ENCODE assay signal across 10 cellular contexts in genomic region chr13:59458908-59459579, GRCh38.
DNase-seq lines count a peak whose midpoint lies in the region; ATAC-seq, FAIRE-seq and TF ChIP-seq lines count a peak whose summit lies in the region.
"Had no signal": no experiment of that assay in that cellular context is flagged by ENCODE, and none has a peak within 500 bp of the region (broad histone marks: within the 10 kb centered on the region; RNA-seq: fewer than 3 reads in every experiment).

No MANE protein-coding gene starts in this region.

- H2BK120ac ChIP-seq in trophoblast cell (ENCODE audit: insufficient read depth, low read length, poor library complexity) = peak overlapping the region; percentile 59

- H3K36me3 ChIP-seq in OCI-LY3 (replicated peaks; ENCODE audit: low read depth, low read length) = no peaks in the 10 kb centered on the region
- no peaks in the 10 kb centered on the region for H3K36me3 ChIP-seq in trophoblast cell (ENCODE audit: control insufficient read depth in 1 of 2, insufficient read depth in 2 of 2, low read length in 2 of 2)
- H3K36me3 ChIP-seq: Peyer's patch had no signal

- no peaks in the 10 kb centered on the region for H4K20me1 ChIP-seq in OCI-LY3 (ENCODE audit: insufficient read depth, low read length)

- ATAC-seq in GM18858 (IDR thresholded peaks at IDR 0.05; ENCODE audit: unreplicated experiment) = no peak

- no peak overlapping the region for H3K23ac ChIP-seq in trophoblast cell (ENCODE audit: low read length)

- peak overlapping the region; percentile 34 for H2BK12ac ChIP-seq in trophoblast cell (ENCODE audit: low read length)

- DNase-seq in GM12891 (ENCODE audit: insufficient read length, low spot score) (no peak), fibroblast of mammary gland (ENCODE audit: low read depth) (peak; percentile 41), trophoblast cell (peak in 1 of 2 donors; percentile 43), DMS114 treated with DMSO at 0.1 percent for 48 hours (lab: John Stamatoyannopoulos, UW; ENCODE audit: unreplicated experiment) (no peak)
- no peak for DNase-seq in stimulated activated CD4-positive, alpha-beta T cell treated with anti-CD3 and anti-CD28 coated beads, Interleukin-2, amount 100 ng/mL, for 48 hours
- no peak for DNase-seq in activated CD8-positive, alpha-beta memory T cell treated with anti-CD3 and anti-CD28 coated beads, Interleukin-2, amount 50 U/mL, for 4 hours
- DNase-seq: naive B cell, Peyer's patch had no signal

- no peak overlapping the region for H2AFZ ChIP-seq in OCI-LY3 (ENCODE audit: low read depth, low read length)
- no peak overlapping the region for H2AFZ ChIP-seq in trophoblast cell (ENCODE audit: insufficient read depth, low read length, poor library complexity)

- FAIRE-seq in GM12891 (lab: Jason Lieb, UNC) = no peak

- H3K27me3 ChIP-seq in OCI-LY3 (ENCODE audit: low read depth, low read length) (peaks cover 31% of the 10 kb centered on the region), trophoblast cell (ENCODE audit: insufficient read depth, low read length) (no peaks in the 10 kb centered on the region)
- H3K27me3 ChIP-seq: Peyer's patch had no signal

- H3K4me1 ChIP-seq in OCI-LY3 (ENCODE audit: low read length) (peaks cover 14% of the 10 kb centered on the region), trophoblast cell (ENCODE audit: control insufficient read depth in 1 of 2, insufficient read depth in 2 of 2, low read length in 2 of 2) (peaks cover 0 to 8% of the 10 kb centered on the region in 2 experiments)
- H3K4me1 ChIP-seq: Peyer's patch had no signal

- H3K79me2 ChIP-seq in OCI-LY3 (ENCODE audit: low read length) = no peaks in the 10 kb centered on the region
- H3K79me2 ChIP-seq in trophoblast cell (ENCODE audit: control insufficient read depth, insufficient read depth, low read length, poor library complexity) = no peaks in the 10 kb centered on the region

- H3K9ac ChIP-seq in OCI-LY3 (ENCODE audit: low read length) (no peak overlapping the region), trophoblast cell (ENCODE audit: low read length) (no peak overlapping the region)

- H3K4me3 ChIP-seq in OCI-LY3 (ENCODE audit: low read length) (no peak overlapping the region), fibroblast of mammary gland (ENCODE audit: control insufficient read depth, low read depth, low read length) (no peak overlapping the region), trophoblast cell (ENCODE audit: low read depth, low read length) (no peak overlapping the region)
- H3K4me3 ChIP-seq: Peyer's patch had no signal

- no peak overlapping the region for H2AK5ac ChIP-seq in trophoblast cell (ENCODE audit: low read length)

- no peak for TF ChIP-seq CTCF in OCI-LY3 (IDR thresholded peaks at IDR 0.05; ENCODE audit: low read depth, low read length)
- no peak for TF ChIP-seq CTCF in fibroblast of mammary gland (conservative IDR thresholded peaks at IDR 0.05; ENCODE audit: control insufficient read depth, insufficient read depth, low read depth, low read length)

- peak overlapping the region; percentile 49 for H3K14ac ChIP-seq in trophoblast cell (ENCODE audit: low read length)

- TF ChIP-seq POLR2A in GM12891 (IDR thresholded peaks at IDR 0.05; ENCODE audit: low read depth, low read length) = no peak

- H3K18ac ChIP-seq in trophoblast cell (ENCODE audit: low read length) = peak overlapping the region; percentile 33

- WGBS in trophoblast cell (ENCODE audit: extremely low coverage, insufficient coverage, insufficient read length) = no CpG with 5 or more reads among the region's 9 CpGs

- H3K27ac ChIP-seq in OCI-LY3 (ENCODE audit: low read length) = no peak overlapping the region
- H3K27ac ChIP-seq in trophoblast cell (ENCODE audit: low read depth, low read length) = peak overlapping the region; percentile 60
- H3K27ac ChIP-seq: Peyer's patch had no signal

- peak overlapping the region; percentile 49 for H3K4me2 ChIP-seq in OCI-LY3 (ENCODE audit: low read length)
- H3K4me2 ChIP-seq in trophoblast cell (ENCODE audit: low read length) = peak overlapping the region; percentile 13

- no peak overlapping the region for H3K4ac ChIP-seq in trophoblast cell (ENCODE audit: low read depth, low read length)

- no peaks in the 10 kb centered on the region for H3K9me3 ChIP-seq in OCI-LY3 (ENCODE audit: insufficient read depth, low read length)
- no peaks in the 10 kb centered on the region for H3K9me3 ChIP-seq in trophoblast cell (ENCODE audit: insufficient read depth, low read depth, low read length)
- H3K9me3 ChIP-seq: Peyer's patch had no signal

- no peak overlapping the region for H4K12ac ChIP-seq in trophoblast cell (ENCODE audit: low read depth, low read length)

- H4K91ac ChIP-seq in trophoblast cell (ENCODE audit: low read depth, low read length) = peak overlapping the region; percentile 55

- H2BK5ac ChIP-seq in trophoblast cell (ENCODE audit: low read depth, low read length, poor library complexity) = no peak overlapping the region

- no peak overlapping the region for H4K8ac ChIP-seq in trophoblast cell (ENCODE audit: low read depth, low read length)

- H3K79me1 ChIP-seq in trophoblast cell (ENCODE audit: low read length) = peaks cover 1% of the 10 kb centered on the region

TF ChIP-seq in GM12891, 5 proteins besides CTCF, POLR2A, EP300 and RAD21:
- TF ChIP-seq POU2F2 (IDR thresholded peaks at IDR 0.05; ENCODE audit: low read depth, low read length) (no peak), SPI1 (IDR thresholded peaks at IDR 0.05; ENCODE audit: low read depth, low read length) (peak; percentile 60)
